8 cellular contexts compared by ENCODE assay signal in genomic region chr16:4314532-4315184, GRCh38. TPM values are rescaled to one million over a fixed set of nuclear protein-coding genes. Genes with fewer than 3 reads are reported as not detected.
DNase-seq lines count a peak whose midpoint lies in the region; TF ChIP-seq lines count a peak whose summit lies in the region.

No MANE protein-coding gene starts in this region.

- H4K20me1 ChIP-seq in smooth muscle cell (ENCODE audit: low read depth), result peaks cover 34% of the 10 kb centered on the region

- DNase-seq in G401 (ENCODE audit: low spot score) (peak; percentile 61), NB4 (ENCODE audit: low read depth) (peak; percentile 53), iPS DF 6.9 (ENCODE audit: low read depth, low spot score) (no peak), smooth muscle cell (lab: John Stamatoyannopoulos, UW; ENCODE audit: unreplicated experiment) (no peak), NCI-H1048 (lab: John Stamatoyannopoulos, UW) (no peak), occipital lobe (lab: John Stamatoyannopoulos, UW) (no peak), AML-193 (lab: John Stamatoyannopoulos, UW) (no peak)
- peak; percentile 26 for DNase-seq in activated naive CD4-positive, alpha-beta T cell treated with anti-CD3 and anti-CD28 coated beads, Interleukin-2, amount 50 U/mL, for 16 hours

- WGBS in iPS DF 6.9 (ENCODE audit: insufficient coverage, insufficient read length), result no CpG with 5 or more reads among the region's 33 CpGs
- WGBS in smooth muscle cell (ENCODE audit: low lambda C conversion rate), result 8% methylated on average over 33 of the region's 33 CpGs

- peaks cover under 1% of the 10 kb centered on the region for H3F3A ChIP-seq in smooth muscle cell (ENCODE audit: low read depth)

- H3K4me2 ChIP-seq in smooth muscle cell, result peak overlapping the region; percentile 98

- peak overlapping the region; percentile 91 for H2AFZ ChIP-seq in smooth muscle cell (ENCODE audit: low read depth)

- H3K4me3 ChIP-seq in NB4 (ENCODE audit: low read depth, low read length), result no peak overlapping the region
- H3K4me3 ChIP-seq in iPS DF 6.9 (ENCODE audit: low read length), result peak overlapping the region; percentile 46; the same call in 1 of the 2 replicates
- H3K4me3 ChIP-seq in smooth muscle cell, result peak overlapping the region; percentile 90

- no peak for TF ChIP-seq POLR2A in NB4 (IDR thresholded peaks at IDR 0.05; ENCODE audit: extremely low read depth, insufficient read length)

- peaks cover 16% of the 10 kb centered on the region for H3K4me1 ChIP-seq in iPS DF 6.9 (ENCODE audit: control insufficient read depth, insufficient read depth, low read length)
- peaks cover 40% of the 10 kb centered on the region for H3K4me1 ChIP-seq in smooth muscle cell (ENCODE audit: low read depth)

- H3K79me2 ChIP-seq in smooth muscle cell (ENCODE audit: low read depth), result peaks cover 35% of the 10 kb centered on the region

- peak overlapping the region; percentile 73 for H3K9ac ChIP-seq in smooth muscle cell (ENCODE audit: low read depth)

- H3K9me3 ChIP-seq in iPS DF 6.9 (ENCODE audit: control insufficient read depth, insufficient read depth, low read length) (no peaks in the 10 kb centered on the region), smooth muscle cell (replicated peaks; ENCODE audit: low read depth) (no peaks in the 10 kb centered on the region)

- H3K36me3 ChIP-seq in iPS DF 6.9 (ENCODE audit: control insufficient read depth, insufficient read depth, low read length) (no peaks in the 10 kb centered on the region), smooth muscle cell (ENCODE audit: low read depth) (no peaks in the 10 kb centered on the region)

- H3K27ac ChIP-seq in iPS DF 6.9 (ENCODE audit: low read length), result no peak overlapping the region
- H3K27ac ChIP-seq in smooth muscle cell (ENCODE audit: low read depth), result peak overlapping the region; percentile 63

- TF ChIP-seq CTCF in NB4 (IDR thresholded peaks at IDR 0.05; ENCODE audit: low read depth, low read length), result no peak
- TF ChIP-seq CTCF in smooth muscle cell (IDR thresholded peaks at IDR 0.05; ENCODE audit: borderline replicate concordance, insufficient read depth, poor library complexity, severe bottlenecking), result no peak

- H3K27me3 ChIP-seq in iPS DF 6.9 (ENCODE audit: control insufficient read depth, insufficient read depth, low read length) (peaks cover 3% of the 10 kb centered on the region; the same call in 1 of the 2 replicates), smooth muscle cell (ENCODE audit: low read depth) (no peaks in the 10 kb centered on the region)

- in situ Hi-C loops in G401 (cut with HindIII; ENCODE audit: low sequenced_read_pairs), result no loop called here

RNA-seq across cellular contexts. Expression of gene GLIS2, which starts 1.2 kb away (rescaled TPM):
- 0.44 and 0.80 TPM in 2 replicates for total RNA-seq in G401 (2014; rRNA removed; shearing (Covaris generic))
- 1.2 and 2.8 TPM in 2 replicates for total RNA-seq in smooth muscle cell
- 9.2 and 13.4 TPM in 2 replicates for polyA plus RNA-seq in smooth muscle cell
- 5.1 TPM for total RNA-seq in occipital lobe

RNA-seq across cellular contexts. Expression of gene PAM16, which starts 36.5 kb away (rescaled TPM):
- total RNA-seq in G401 (2014; rRNA removed; shearing (Covaris generic)), result 68.3 and 83.9 TPM in 2 replicates
- total RNA-seq in smooth muscle cell (18.4 and 29.6 TPM in 2 replicates), occipital lobe (21.2 TPM)
- polyA plus RNA-seq in smooth muscle cell, result 47.7 and 52.2 TPM in 2 replicates

RNA-seq across cellular contexts. Expression of gene TFAP4, which starts 41.8 kb away (rescaled TPM):
- total RNA-seq in G401 (2014; rRNA removed; shearing (Covaris generic)), result 14.5 and 38.3 TPM in 2 replicates
- total RNA-seq in smooth muscle cell (2.7 and 9.6 TPM in 2 replicates), occipital lobe (13.7 TPM)
- 1.3 and 2.5 TPM in 2 replicates for polyA plus RNA-seq in smooth muscle cell

RNA-seq across cellular contexts. Expression of gene VASN, which starts 57.0 kb away (rescaled TPM):
- total RNA-seq in G401 (2014; rRNA removed; shearing (Covaris generic)), result 9.9 and 14.4 TPM in 2 replicates
- total RNA-seq in smooth muscle cell (23.8 and 30.0 TPM in 2 replicates), occipital lobe (2.5 TPM)
- polyA plus RNA-seq in smooth muscle cell, result 127 and 150 TPM in 2 replicates

Comparison
In these comparisons a context has a peak if more than half of its experiments do, and no peak if none do; other contexts are left out.
1. DNase-seq: peak in G401 (single experiment), NB4 (single experiment) and activated naive CD4-positive, alpha-beta T cell treated with anti-CD3 and anti-CD28 coated beads, Interleukin-2, amount 50 U/mL, for 16 hours (single experiment); none in iPS DF 6.9 (single experiment), smooth muscle cell (single experiment), NCI-H1048 (single experiment), occipital lobe (single experiment) and AML-193 (0 of 2).